12 cellular contexts compared by ENCODE assay signal in genomic region chr14:64040044-64040443, GRCh38.
DNase-seq lines count a peak whose midpoint lies in the region; TF ChIP-seq lines count a peak whose summit lies in the region.
"Had no signal": no experiment of that assay in that cellular context is flagged by ENCODE, and none has a peak within 500 bp of the region (broad histone marks: within the 10 kb centered on the region; RNA-seq: fewer than 3 reads in every experiment).

No MANE protein-coding gene starts in this region.

- peaks cover 7% of the 10 kb centered on the region for H3K9me3 Mint-ChIP-seq in chondrocyte (ENCODE audit: low read depth)
- H3K9me3 Mint-ChIP-seq in neural crest cell, result peaks cover 19% of the 10 kb centered on the region

- H3K4me3 Mint-ChIP-seq in chondrocyte (ENCODE audit: unreplicated experiment), result no peak overlapping the region
- H3K4me3 Mint-ChIP-seq in neural crest cell, result no peak overlapping the region
- H3K4me3 Mint-ChIP-seq: stimulated activated naive CD8-positive, alpha-beta T cell treated with anti-CD3 and anti-CD28 coated beads, Interleukin-15, amount 100 ng/mL, for 72 hours had no signal

- H3K27me3 Mint-ChIP-seq in chondrocyte (ENCODE audit: low read depth) (no peaks in the 10 kb centered on the region), neural crest cell (ENCODE audit: low read depth) (no peaks in the 10 kb centered on the region)
- H3K27me3 Mint-ChIP-seq: stimulated activated naive CD8-positive, alpha-beta T cell treated with anti-CD3 and anti-CD28 coated beads, Interleukin-15, amount 100 ng/mL, for 72 hours had no signal

- no peak overlapping the region for H3K4me3 ChIP-seq in AG10803 (ENCODE audit: low read length)
- H3K4me3 ChIP-seq: mucosa of descending colon had no signal

- peaks cover 2% of the 10 kb centered on the region for H3K4me1 Mint-ChIP-seq in chondrocyte (ENCODE audit: low read depth)
- peaks cover 13% of the 10 kb centered on the region for H3K4me1 Mint-ChIP-seq in neural crest cell
- H3K4me1 Mint-ChIP-seq: stimulated activated naive CD8-positive, alpha-beta T cell treated with anti-CD3 and anti-CD28 coated beads, Interleukin-15, amount 100 ng/mL, for 72 hours had no signal

- TF ChIP-seq RAD21 in Ishikawa (IDR thresholded peaks at IDR 0.05; ENCODE audit: low read depth), result peak; percentile 34

- H3K36me3 Mint-ChIP-seq in chondrocyte (ENCODE audit: low read depth) (peaks cover 3% of the 10 kb centered on the region), neural crest cell (ENCODE audit: low read depth) (peaks cover 63% of the 10 kb centered on the region)

- TF ChIP-seq CTCF in AG10803 (conservative IDR thresholded peaks at IDR 0.05; ENCODE audit: low read length) (peak; percentile 55), chondrocyte (IDR thresholded peaks at IDR 0.05) (peak; percentile 82), neural crest cell (conservative IDR thresholded peaks at IDR 0.05) (peak; percentile 38)

- DNase-seq in AG10803 (ENCODE audit: low read depth), result peak; percentile 23
- no peak for DNase-seq in chondrocyte (ENCODE audit: low spot score)
- no peak for DNase-seq in neural crest cell (ENCODE audit: low read depth, low spot score)
- DNase-seq in islet precursor cell, result no peak
- DNase-seq in activated CD4-positive, CD25-positive, alpha-beta regulatory T cell (lab: John Stamatoyannopoulos, UW), result no peak
- no peak for DNase-seq in amniotic stem cell (lab: John Stamatoyannopoulos, UW)
- DNase-seq in stimulated activated CD4-positive, alpha-beta T cell treated with anti-CD3 and anti-CD28 coated beads, Interleukin-2, amount 100 ng/mL, for 48 hours, result no peak
- DNase-seq: mucosa of descending colon; NCI-H510A; Right ventricle myocardium superior; stimulated activated naive CD8-positive, alpha-beta T cell treated with anti-CD3 and anti-CD28 coated beads, Interleukin-15, amount 100 ng/mL, for 72 hours had no signal

- H3K27ac Mint-ChIP-seq in chondrocyte (ENCODE audit: unreplicated experiment) (no peak overlapping the region), neural crest cell (ENCODE audit: unreplicated experiment) (no peak overlapping the region)
- H3K27ac Mint-ChIP-seq: stimulated activated naive CD8-positive, alpha-beta T cell treated with anti-CD3 and anti-CD28 coated beads, Interleukin-15, amount 100 ng/mL, for 72 hours had no signal

- no peak for TF ChIP-seq EP300 in Ishikawa (IDR thresholded peaks at IDR 0.05; ENCODE audit: borderline replicate concordance)

TF ChIP-seq in Ishikawa, 13 proteins besides CTCF, POLR2A, EP300 and RAD21:
- TF ChIP-seq EGR1 (IDR thresholded peaks at IDR 0.05) (no peak), YY1 (IDR thresholded peaks at IDR 0.05; ENCODE audit: low read depth) (no peak), MAX (IDR thresholded peaks at IDR 0.05) (no peak), REST (IDR thresholded peaks at IDR 0.05; ENCODE audit: low read depth) (no peak), CREB1 (IDR thresholded peaks at IDR 0.05; ENCODE audit: low read depth) (no peak)
